8 cellular contexts compared by ENCODE assay signal in genomic region chr17:57084361-57084801, GRCh38. TPM values are rescaled to one million over a fixed set of nuclear protein-coding genes. Genes with fewer than 3 reads are reported as not detected.
DNase-seq lines count a peak whose midpoint lies in the region; ATAC-seq and TF ChIP-seq lines count a peak whose summit lies in the region.

No MANE protein-coding gene starts in this region.

- H3K27me3 Mint-ChIP-seq in activated CD4-positive, alpha-beta memory T cell treated with anti-CD3 and anti-CD28 coated beads, Interleukin-2, amount 10 ng/mL, durations not matched to agents 7 days and 5 days: peaks cover 6% of the 10 kb centered on the region

- peaks cover 6% of the 10 kb centered on the region; the same call in 1 of the 2 replicates for H3F3A ChIP-seq in GM23248 (ENCODE audit: insufficient read depth)

- H3K27me3 ChIP-seq in GM23248 (replicated peaks; ENCODE audit: insufficient read depth): no peaks in the 10 kb centered on the region
- H3K27me3 ChIP-seq in stomach: no peaks in the 10 kb centered on the region

- H3K9me2 ChIP-seq in GM23248 (ENCODE audit: insufficient read depth): no peaks in the 10 kb centered on the region

- TF ChIP-seq POLR2A in stomach (IDR thresholded peaks at IDR 0.05): no peak

- H4K20me1 ChIP-seq in GM23248 (ENCODE audit: insufficient read depth): no peaks in the 10 kb centered on the region

- peak overlapping the region; percentile 87 for H3K9ac ChIP-seq in GM23248

- TF ChIP-seq CTCF in AG09309 (IDR thresholded peaks at IDR 0.05; ENCODE audit: control insufficient read depth, insufficient read depth, low read depth, low read length, missing control alignments): no peak
- no peak for TF ChIP-seq CTCF in stomach (IDR thresholded peaks at IDR 0.05)

- H3K36me3 ChIP-seq in GM23248 (ENCODE audit: low read depth) (no peaks in the 10 kb centered on the region), stomach (no peaks in the 10 kb centered on the region)

- peak overlapping the region; percentile 87 for H3K27ac Mint-ChIP-seq in activated CD4-positive, alpha-beta memory T cell treated with anti-CD3 and anti-CD28 coated beads, Interleukin-2, amount 10 ng/mL, durations not matched to agents 7 days and 5 days

- H3K27ac ChIP-seq in GM23248 (peak overlapping the region; percentile 76), stomach (peak overlapping the region; percentile 92 to 98 (median 97))

- intact Hi-C loops in stomach (cut with DNase I; ENCODE audit: low total_unique reads): no loop called here

- H3K36me3 Mint-ChIP-seq in activated CD4-positive, alpha-beta memory T cell treated with anti-CD3 and anti-CD28 coated beads, Interleukin-2, amount 10 ng/mL, durations not matched to agents 7 days and 5 days (ENCODE audit: low read depth): no peaks in the 10 kb centered on the region

- peak overlapping the region; percentile 86 for H3K4me3 Mint-ChIP-seq in activated CD4-positive, alpha-beta memory T cell treated with anti-CD3 and anti-CD28 coated beads, Interleukin-2, amount 10 ng/mL, durations not matched to agents 7 days and 5 days

- H3K9me3 ChIP-seq in GM23248 (ENCODE audit: low read depth): no peaks in the 10 kb centered on the region
- H3K9me3 ChIP-seq in stomach: no peaks in the 10 kb centered on the region

- peaks cover 46% of the 10 kb centered on the region for H3K4me1 Mint-ChIP-seq in activated CD4-positive, alpha-beta memory T cell treated with anti-CD3 and anti-CD28 coated beads, Interleukin-2, amount 10 ng/mL, durations not matched to agents 7 days and 5 days

- H3K4me2 ChIP-seq in GM23248 (ENCODE audit: unreplicated experiment): peak overlapping the region; percentile 87

- in situ Hi-C loops in GM23248 (cut with MboI): no loop called here

- H3K4me1 ChIP-seq in GM23248 (ENCODE audit: insufficient read depth) (no peaks in the 10 kb centered on the region), stomach (peaks cover 25 to 50% (median 40%) of the 10 kb centered on the region in 4 donors)

- H3K4me3 ChIP-seq in AG09309 (ENCODE audit: control insufficient read depth, low read depth, low read length): peak overlapping the region; percentile 98
- H3K4me3 ChIP-seq in GM23248: peak overlapping the region; percentile 92
- H3K4me3 ChIP-seq in iPS-11a (ENCODE audit: low read depth, low read length): peak overlapping the region; percentile 96
- peak overlapping the region; percentile 76 to 93 (median 88) for H3K4me3 ChIP-seq in stomach

- POLR2A ChIA-PET in activated CD4-positive, alpha-beta memory T cell treated with anti-CD3 and anti-CD28 coated beads, Interleukin-2, amount 10 ng/mL, durations not matched to agents 7 days and 5 days (lab: Charles Lee): interaction anchor here (0.9 to 2.2 kb wide), 15 partner anchors 10 to 1548 kb away, joined by 3 to 13 read pairs (median 4); partner anchors contain the start of genes MRPS23, SCPEP1 and TRIM25

- peak overlapping the region; percentile 97 for H2AFZ ChIP-seq in GM23248

- peaks cover 8% of the 10 kb centered on the region; the same call in 1 of the 2 replicates for H3K79me2 ChIP-seq in GM23248 (ENCODE audit: insufficient read depth)

- WGBS in GM23248 (ENCODE audit: low coverage in 1 of 2, low lambda C conversion rate in 2 of 2, missing lambda C conversion rate in 2 of 2), 2 experiments: 1 to 2% methylated on average over 7 of the region's 7 CpGs
- 0 to 2% (median 0%) methylated on average over 7 of the region's 7 CpGs for WGBS in stomach, 5 donors

- no peak for TF ChIP-seq EP300 in stomach (IDR thresholded peaks at IDR 0.05)

- no peak for ATAC-seq in HG03457 (IDR thresholded peaks at IDR 0.05; ENCODE audit: unreplicated experiment)

- CTCF ChIA-PET in activated CD4-positive, alpha-beta memory T cell treated with anti-CD3 and anti-CD28 coated beads, Interleukin-2, amount 10 ng/mL, durations not matched to agents 7 days and 5 days (lab: Charles Lee): no interaction called here

- DNase-seq in AG09309 (ENCODE audit: low read depth) (no peak), GM23248 (no peak), stomach (no peak), anterior cingulate cortex (lab: John Stamatoyannopoulos, UW) (no peak), kidney glomerular epithelial cell (lab: John Stamatoyannopoulos, UW) (no peak)
- DNase-seq in activated CD4-positive, alpha-beta memory T cell treated with anti-CD3 and anti-CD28 coated beads, Interleukin-2, amount 10 ng/mL, durations not matched to agents 7 days and 5 days: no peak

- H3K9me3 Mint-ChIP-seq in activated CD4-positive, alpha-beta memory T cell treated with anti-CD3 and anti-CD28 coated beads, Interleukin-2, amount 10 ng/mL, durations not matched to agents 7 days and 5 days: no peaks in the 10 kb centered on the region

RNA-seq across cellular contexts. Expression of gene AKAP1, which starts 0.7 kb away (rescaled TPM):
- 9.5 and 10.7 TPM in 2 replicates for total RNA-seq in GM23248 (2014; rRNA removed; shearing (Covaris generic))
- polyA plus RNA-seq in GM23248 (2016; fragmentation: Nextera tagmentation; extraction: Ambion mirVana) (7.3 and 8.6 TPM in 2 replicates), stomach (10 to 100 TPM in 1 of 3 donors, 1 to 10 TPM in 2; 6.6 to 26.2 (median 8.2) TPM)
- 10 to 100 TPM; 19.9 to 22.4 TPM for total RNA-seq in activated CD4-positive, alpha-beta memory T cell treated with anti-CD3 and anti-CD28 coated beads, Interleukin-2, amount 10 ng/mL, durations not matched to agents 7 days and 5 days
- total RNA-seq in stomach: 100 to 1,000 TPM in 3 of 5 donors, 10 to 100 TPM in 2; 49.6 to 348 (median 127) TPM
